In the genomic region with DNA sequence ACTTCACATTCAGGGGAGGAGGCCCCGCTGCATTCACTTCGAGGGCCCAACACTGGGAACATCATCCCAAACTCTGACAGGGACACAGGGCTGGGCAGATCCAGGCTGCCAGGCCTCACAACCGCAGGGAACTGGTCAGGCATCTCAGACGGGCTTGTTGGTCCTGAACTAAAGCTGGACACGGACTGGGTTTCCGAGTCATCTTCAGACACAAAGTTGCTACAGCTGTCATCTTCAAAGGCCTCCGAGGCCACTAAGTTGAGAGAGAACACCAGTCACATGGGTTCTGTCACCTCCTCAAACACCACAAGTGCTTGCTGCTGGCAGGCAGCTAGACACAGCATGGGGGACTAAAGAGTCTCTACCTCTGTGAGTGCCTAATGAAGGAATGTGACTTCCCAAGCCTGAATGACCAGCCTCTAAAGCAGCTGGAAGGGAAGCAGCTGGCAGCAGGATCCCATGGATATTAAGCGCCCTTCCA, we compare ENCODE assay signal across 14 cellular contexts. TPM values are rescaled to one million over a fixed set of nuclear protein-coding genes. Genes with fewer than 3 reads are reported as not detected.
DNase-seq lines count a peak whose midpoint lies in the region; ATAC-seq, FAIRE-seq and TF ChIP-seq lines count a peak whose summit lies in the region.
"Had no signal": no experiment of that assay in that cellular context is flagged by ENCODE, and none has a peak within 500 bp of the region (broad histone marks: within the 10 kb centered on the region; RNA-seq: fewer than 3 reads in every experiment).

No MANE protein-coding gene starts in this region.

- H3K36me3 Mint-ChIP-seq in activated naive CD8-positive, alpha-beta T cell, result peaks cover 7% of the 10 kb centered on the region
- peaks cover 14% of the 10 kb centered on the region for H3K36me3 Mint-ChIP-seq in activated naive CD8-positive, alpha-beta T cell treated with anti-CD3 and anti-CD28 coated beads, Interleukin-2, amount 50 U/mL, for 24 hours (ENCODE audit: low read depth)
- H3K36me3 Mint-ChIP-seq in naive thymus-derived CD8-positive, alpha-beta T cell, result peaks cover 0 to 88% (median 4%) of the 10 kb centered on the region in 3 donors
- H3K36me3 Mint-ChIP-seq in activated CD8-positive, alpha-beta memory T cell treated with anti-CD3 and anti-CD28 coated beads, Interleukin-2, amount 10 ng/mL, durations not matched to agents 7 days and 5 days, result peaks cover 45% of the 10 kb centered on the region

- H3K9me3 Mint-ChIP-seq in activated naive CD8-positive, alpha-beta T cell (ENCODE audit: low read depth), result no peaks in the 10 kb centered on the region
- H3K9me3 Mint-ChIP-seq in activated naive CD8-positive, alpha-beta T cell treated with anti-CD3 and anti-CD28 coated beads, Interleukin-2, amount 50 U/mL, for 24 hours, result no peaks in the 10 kb centered on the region
- no peaks in the 10 kb centered on the region for H3K9me3 Mint-ChIP-seq in naive thymus-derived CD8-positive, alpha-beta T cell
- H3K9me3 Mint-ChIP-seq in activated CD8-positive, alpha-beta memory T cell treated with anti-CD3 and anti-CD28 coated beads, Interleukin-2, amount 10 ng/mL, durations not matched to agents 7 days and 5 days (ENCODE audit: low read depth), result no peaks in the 10 kb centered on the region

- CTCF ChIA-PET in endothelial cell of umbilical vein (lab: Charles Lee), result interaction anchor here (2.1 kb wide), 1 partner anchor 11 kb away, joined by 11 read pairs; no protein-coding TSS in a partner anchor
- CTCF ChIA-PET in activated CD8-positive, alpha-beta memory T cell treated with anti-CD3 and anti-CD28 coated beads, Interleukin-2, amount 10 ng/mL, durations not matched to agents 7 days and 5 days (lab: Charles Lee), result interaction anchor here (1.0 to 1.2 kb wide), 2 partner anchors 11 to 300 kb away, joined by 3 to 8 read pairs; no protein-coding TSS in a partner anchor

- BruUV-seq in endothelial cell of umbilical vein (replicated peaks; lab: Mats Ljungman, UMichigan), result no TSS peak

- intact Hi-C loops in endothelial cell of umbilical vein (cut with micrococcal nuclease) (loop anchor here (5.0 kb wide), 1 partner anchor 150 kb away; no protein-coding TSS in a partner anchor), aorta (cut with DNase I) (loop anchor here in 1 of 2 donors (5.0 to 10.0 kb wide), 2 partner anchors 35 to 338 kb away; no protein-coding TSS in a partner anchor), posterior cingulate gyrus (cut with DNase I) (no loop called here)

- H3K9me1 ChIP-seq in endothelial cell of umbilical vein (replicated peaks; ENCODE audit: control insufficient read depth, extremely low read depth, insufficient read depth, low read length), result no peaks in the 10 kb centered on the region

- H3K27ac Mint-ChIP-seq in activated naive CD8-positive, alpha-beta T cell, result peak overlapping the region; percentile 73
- H3K27ac Mint-ChIP-seq in activated naive CD8-positive, alpha-beta T cell treated with anti-CD3 and anti-CD28 coated beads, Interleukin-2, amount 50 U/mL, for 24 hours, result no peak overlapping the region
- H3K27ac Mint-ChIP-seq in naive thymus-derived CD8-positive, alpha-beta T cell, result peak overlapping the region in 8 of 10 donors; percentile 42 to 81 (median 68)
- H3K27ac Mint-ChIP-seq in activated CD8-positive, alpha-beta memory T cell treated with anti-CD3 and anti-CD28 coated beads, Interleukin-2, amount 10 ng/mL, durations not matched to agents 7 days and 5 days, result no peak overlapping the region

- dilution Hi-C loops in endothelial cell of umbilical vein (cut with MboI; ENCODE audit: extremely low pct_ligation_motif_present, low sequenced_read_pairs), result no loop called here

- no peak overlapping the region for H3K4me3 Mint-ChIP-seq in activated naive CD8-positive, alpha-beta T cell
- H3K4me3 Mint-ChIP-seq in activated naive CD8-positive, alpha-beta T cell treated with anti-CD3 and anti-CD28 coated beads, Interleukin-2, amount 50 U/mL, for 24 hours, result no peak overlapping the region
- no peak overlapping the region for H3K4me3 Mint-ChIP-seq in naive thymus-derived CD8-positive, alpha-beta T cell
- H3K4me3 Mint-ChIP-seq in activated CD8-positive, alpha-beta memory T cell treated with anti-CD3 and anti-CD28 coated beads, Interleukin-2, amount 10 ng/mL, durations not matched to agents 7 days and 5 days, result no peak overlapping the region

- no peak overlapping the region for H3K4me2 ChIP-seq in endothelial cell of umbilical vein (ENCODE audit: insufficient read depth, low read length)

- WGBS in aorta, 2 donors, result 79 to 80% methylated on average over 8 of the region's 8 CpGs

- H3K4me3 ChIP-seq in endothelial cell of umbilical vein (replicated peaks in 1 of 3; ENCODE audit: insufficient read depth in 1 of 3, low read depth in 1 of 3, low read length in 3 of 3), result no peak overlapping the region
- H3K4me3 ChIP-seq in aorta (ENCODE audit: low read length in 2 of 2), result no peak overlapping the region
- H3K4me3 ChIP-seq: uterus had no signal

- no peaks in the 10 kb centered on the region for H3K9me3 ChIP-seq in endothelial cell of umbilical vein (replicated peaks; ENCODE audit: control insufficient read depth, insufficient read depth, low read length)
- H3K9me3 ChIP-seq in aorta (ENCODE audit: control insufficient read depth, low read length), result no peaks in the 10 kb centered on the region
- H3K9me3 ChIP-seq: uterus had no signal

- H3K27ac ChIP-seq in endothelial cell of umbilical vein (ENCODE audit: insufficient read depth, low read depth, low read length) (no peak overlapping the region), aorta (ENCODE audit: low read depth in 1 of 2, low read length in 2 of 2) (peak overlapping the region in 1 of 2 donors; percentile 1)
- H3K27ac ChIP-seq: uterus had no signal

- H3K9ac ChIP-seq in endothelial cell of umbilical vein (replicated peaks; ENCODE audit: extremely low read depth, insufficient read depth, low read length), result no peak overlapping the region

- POLR2A ChIA-PET in endothelial cell of umbilical vein (lab: Charles Lee), result interaction anchor here (1.1 kb wide), 1 partner anchor 9 kb away, joined by 4 read pairs; no protein-coding TSS in a partner anchor
- POLR2A ChIA-PET in naive thymus-derived CD8-positive, alpha-beta T cell (lab: Charles Lee), result interaction anchor here (0.6 kb wide), 1 partner anchor 9 kb away, joined by 6 read pairs; no protein-coding TSS in a partner anchor

- peak; percentile 35 for TF ChIP-seq POLR2A in endothelial cell of umbilical vein (IDR thresholded peaks at IDR 0.05; ENCODE audit: low read depth, low read length)

- H3K27me3 ChIP-seq in endothelial cell of umbilical vein (ENCODE audit: control insufficient read depth in 2 of 2, insufficient read depth in 2 of 2, low read length in 2 of 2) (no peaks in the 10 kb centered on the region), aorta (ENCODE audit: control insufficient read depth in 1 of 2, insufficient read depth in 2 of 2, low read length in 1 of 2) (no peaks in the 10 kb centered on the region)
- H3K27me3 ChIP-seq: uterus had no signal

- peaks cover 7% of the 10 kb centered on the region for H3K4me1 Mint-ChIP-seq in activated naive CD8-positive, alpha-beta T cell (ENCODE audit: low read depth)
- H3K4me1 Mint-ChIP-seq in activated naive CD8-positive, alpha-beta T cell treated with anti-CD3 and anti-CD28 coated beads, Interleukin-2, amount 50 U/mL, for 24 hours, result peaks cover 11% of the 10 kb centered on the region
- peaks cover 0 to 15% (median 7%) of the 10 kb centered on the region in 4 donors for H3K4me1 Mint-ChIP-seq in naive thymus-derived CD8-positive, alpha-beta T cell
- peaks cover 14% of the 10 kb centered on the region for H3K4me1 Mint-ChIP-seq in activated CD8-positive, alpha-beta memory T cell treated with anti-CD3 and anti-CD28 coated beads, Interleukin-2, amount 10 ng/mL, durations not matched to agents 7 days and 5 days

- no peak for TF ChIP-seq CTCF in endothelial cell of umbilical vein (IDR thresholded peaks at IDR 0.05; ENCODE audit: extremely low read depth in 1 of 2, insufficient read depth in 1 of 2, low read depth in 1 of 2, low read length in 2 of 2)

- no peak for FAIRE-seq in endothelial cell of umbilical vein (lab: Jason Lieb, UNC)
- FAIRE-seq: H1 had no signal

- H3K27me3 Mint-ChIP-seq in activated naive CD8-positive, alpha-beta T cell, result no peaks in the 10 kb centered on the region
- no peaks in the 10 kb centered on the region for H3K27me3 Mint-ChIP-seq in activated naive CD8-positive, alpha-beta T cell treated with anti-CD3 and anti-CD28 coated beads, Interleukin-2, amount 50 U/mL, for 24 hours
- H3K27me3 Mint-ChIP-seq in naive thymus-derived CD8-positive, alpha-beta T cell, result no peaks in the 10 kb centered on the region
- H3K27me3 Mint-ChIP-seq in activated CD8-positive, alpha-beta memory T cell treated with anti-CD3 and anti-CD28 coated beads, Interleukin-2, amount 10 ng/mL, durations not matched to agents 7 days and 5 days, result no peaks in the 10 kb centered on the region

- no peak for ATAC-seq in activated naive CD8-positive, alpha-beta T cell treated with anti-CD3 and anti-CD28 coated beads, Interleukin-2, amount 50 U/mL, for 24 hours
- peak; percentile 30 to 36 for ATAC-seq in naive thymus-derived CD8-positive, alpha-beta T cell
- ATAC-seq in aorta (ENCODE audit: low FRiP score), result peak; percentile 22
- ATAC-seq in activated CD8-positive, alpha-beta memory T cell treated with anti-CD3 and anti-CD28 coated beads, Interleukin-2, amount 10 ng/mL, durations not matched to agents 7 days and 5 days, result no peak

- H3K79me2 ChIP-seq in endothelial cell of umbilical vein (ENCODE audit: control insufficient read depth, insufficient read depth, low read length), result no peaks in the 10 kb centered on the region

- peaks cover 36 to 49% of the 10 kb centered on the region in 2 experiments for H3K36me3 ChIP-seq in endothelial cell of umbilical vein (ENCODE audit: control insufficient read depth in 2 of 2, extremely low read depth in 1 of 2, insufficient read depth in 2 of 2, low read length in 2 of 2)
- peaks cover 2 to 10% of the 10 kb centered on the region in 2 donors for H3K36me3 ChIP-seq in aorta (ENCODE audit: control insufficient read depth in 1 of 2, insufficient read depth in 2 of 2, low read length in 1 of 2)
- H3K36me3 ChIP-seq: uterus had no signal

- no peak overlapping the region for H2AFZ ChIP-seq in endothelial cell of umbilical vein (ENCODE audit: low read depth, low read length)

- H3K4me1 ChIP-seq in endothelial cell of umbilical vein (ENCODE audit: control insufficient read depth, extremely low read depth, insufficient read depth, low read length) (no peaks in the 10 kb centered on the region), aorta (ENCODE audit: control insufficient read depth in 1 of 2, insufficient read depth in 2 of 2, low read length in 2 of 2) (no peaks in the 10 kb centered on the region)
- H3K4me1 ChIP-seq: uterus had no signal

- no peaks in the 10 kb centered on the region for H4K20me1 ChIP-seq in endothelial cell of umbilical vein (replicated peaks; ENCODE audit: control insufficient read depth, extremely low read depth, insufficient read depth, low read length)

- DNase-seq in activated naive CD8-positive, alpha-beta T cell treated with anti-CD3 and anti-CD28 coated beads, Interleukin-2, amount 50 U/mL, for 24 hours, result no peak
- DNase-seq in endothelial cell of umbilical vein (ENCODE audit: low read depth, low spot score), result no peak
- DNase-seq in naive thymus-derived CD8-positive, alpha-beta T cell, result no peak
- DNase-seq in aorta, result no peak
- DNase-seq in COLO668 (lab: John Stamatoyannopoulos, UW; ENCODE audit: unreplicated experiment), result no peak
- DNase-seq in activated CD8-positive, alpha-beta memory T cell treated with anti-CD3 and anti-CD28 coated beads, Interleukin-2, amount 10 ng/mL, durations not matched to agents 7 days and 5 days, result no peak
- DNase-seq in posterior cingulate gyrus, result no peak
- DNase-seq: activated CD8-positive, alpha-beta memory T cell treated with anti-CD3 and anti-CD28 coated beads for 24 hours; central memory CD4-positive, alpha-beta T cell; MV-4-11; NCI-H345; uterus had no signal

RNA-seq across cellular contexts. Expression of gene CAPN7, which starts 50.9 kb away (rescaled TPM):
- total RNA-seq in endothelial cell of umbilical vein (28.8 and 32.7 TPM in 2 replicates), aorta (10 to 100 TPM; 48.2 to 54.4 TPM)
- polyA plus RNA-seq in endothelial cell of umbilical vein (11.7 and 13.2 TPM in 2 replicates), aorta (10 to 100 TPM; 14.5 to 24.1 TPM)
- polyA plus RNA-seq in endothelial cell of umbilical vein (2011; cell fraction: cytosol; rRNA removed), result 11.2 and 11.9 TPM in 2 replicates
- polyA plus RNA-seq in endothelial cell of umbilical vein (2011; cell fraction: nucleus; rRNA removed), result 39.9 and 51.5 TPM in 2 replicates
- polyA plus RNA-seq in endothelial cell of umbilical vein (2012), result 13.2 and 17.2 TPM in 2 replicates
- polyA minus RNA-seq in endothelial cell of umbilical vein, result 17.2 and 19.3 TPM in 2 replicates
- polyA minus RNA-seq in endothelial cell of umbilical vein (2011; cell fraction: cytosol; rRNA and poly(A)+ RNA removed), result 21.2 TPM
- polyA minus RNA-seq in endothelial cell of umbilical vein (2011; cell fraction: nucleus; rRNA and poly(A)+ RNA removed), result 46.5 and 54.8 TPM in 2 replicates
- 100 to 1,000 TPM in 1 of 2 experiments, 10 to 100 TPM in 1; 98.6 to 101 TPM for total RNA-seq in naive thymus-derived CD8-positive, alpha-beta T cell
- polyA plus RNA-seq in naive thymus-derived CD8-positive, alpha-beta T cell, result 10 to 100 TPM; 17.8 to 33.2 (median 21.4) TPM
- 10 to 100 TPM; 28.1 to 28.4 TPM for total RNA-seq in activated CD8-positive, alpha-beta memory T cell treated with anti-CD3 and anti-CD28 coated beads, Interleukin-2, amount 10 ng/mL, durations not matched to agents 7 days and 5 days

Comparison
In these comparisons a context has a peak if more than half of its experiments do, and no peak if none do; other contexts are left out.
1. H3K27ac Mint-ChIP-seq: peak in activated naive CD8-positive, alpha-beta T cell (single experiment) and naive thymus-derived CD8-positive, alpha-beta T cell (8 of 10); none in activated naive CD8-positive, alpha-beta T cell treated with anti-CD3 and anti-CD28 coated beads, Interleukin-2, amount 50 U/mL, for 24 hours (single experiment) and activated CD8-positive, alpha-beta memory T cell treated with anti-CD3 and anti-CD28 coated beads, Interleukin-2, amount 10 ng/mL, durations not matched to agents 7 days and 5 days (single experiment).
2. ATAC-seq: peak in naive thymus-derived CD8-positive, alpha-beta T cell (2 of 2) and aorta (single experiment); none in activated naive CD8-positive, alpha-beta T cell treated with anti-CD3 and anti-CD28 coated beads, Interleukin-2, amount 50 U/mL, for 24 hours (single experiment) and activated CD8-positive, alpha-beta memory T cell treated with anti-CD3 and anti-CD28 coated beads, Interleukin-2, amount 10 ng/mL, durations not matched to agents 7 days and 5 days (single experiment).